Comparison of ENCODE assay signal across 18 cellular contexts in the genomic region with DNA sequence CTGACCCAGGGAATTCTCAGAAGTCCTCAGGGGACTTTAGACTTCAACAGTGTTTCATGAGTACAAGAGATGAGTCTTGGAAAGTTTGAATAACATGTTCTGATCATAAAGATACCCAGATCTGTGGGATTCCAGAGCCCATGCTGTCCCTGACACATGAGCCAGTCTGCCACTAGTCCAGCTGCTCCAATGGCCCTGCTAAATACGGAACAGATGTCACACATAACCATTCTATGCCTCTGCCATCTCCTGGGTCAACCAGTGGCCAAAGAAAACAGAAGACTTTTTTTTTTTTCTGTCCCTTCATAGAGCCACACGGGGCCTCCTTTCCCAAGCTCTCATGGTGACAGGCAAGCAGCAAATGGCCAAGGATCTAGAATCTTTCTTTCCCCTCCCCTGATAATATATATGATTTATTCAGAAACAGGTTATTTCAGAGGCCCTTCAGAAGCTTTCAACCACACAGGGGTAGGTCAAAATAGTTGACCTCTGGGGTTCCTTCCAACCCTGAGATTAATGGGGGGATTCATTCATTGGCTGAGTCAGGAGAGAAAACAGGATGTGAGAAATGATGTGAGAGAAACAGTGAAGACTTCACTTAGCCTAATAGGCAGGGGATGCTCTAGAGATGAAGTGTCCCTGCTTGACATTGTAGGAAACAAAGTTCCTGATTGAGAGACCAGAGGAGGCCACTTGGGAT.
DNase-seq lines count a peak whose midpoint lies in the region; ATAC-seq and TF ChIP-seq lines count a peak whose summit lies in the region.
"Had no signal": no experiment of that assay in that cellular context is flagged by ENCODE, and none has a peak within 500 bp of the region (broad histone marks: within the 10 kb centered on the region; RNA-seq: fewer than 3 reads in every experiment).

No MANE protein-coding gene starts in this region.

- no peak overlapping the region for H3K4me3 ChIP-seq in GM12865 (ENCODE audit: low read depth, low read length)
- H3K4me3 ChIP-seq: gastroesophageal sphincter, Peyer's patch, testis had no signal

- peak; percentile 24 for DNase-seq in GM12865 (ENCODE audit: low read depth)
- DNase-seq in UCSD-AML1 (lab: John Stamatoyannopoulos, UW; ENCODE audit: unreplicated experiment): no peak
- DNase-seq in left cardiac atrium: no peak
- no peak for DNase-seq in epidermal melanocyte (ENCODE audit: insufficient read length, low spot score)
- DNase-seq: activated CD8-positive, alpha-beta memory T cell treated with anti-CD3 and anti-CD28 coated beads for 24 hours; activated effector memory CD4-positive, alpha-beta T cell treated with anti-CD3 and anti-CD28 coated beads, Interleukin-2, amount 50 U/mL, for 16 hours; aorta; CD8-positive, alpha-beta memory T cell; NCI-H187; NCI-H526 treated with DMSO at 0.1 percent for 48 hours; Peyer's patch; stimulated activated CD4-positive, alpha-beta T cell treated with anti-CD3 and anti-CD28 coated beads, Interleukin-1b, Interleukin-23, amount 100 ng/mL, for 48 hours; testis had no signal

- intact Hi-C loops in left cardiac atrium (cut with DNase I): no loop called here

- no peak for TF ChIP-seq CTCF in GM12865 (IDR thresholded peaks at IDR 0.05; ENCODE audit: insufficient read depth, low read depth, low read length, missing control alignments)

- peak; percentile 41 for ATAC-seq in GM19324 (IDR thresholded peaks at IDR 0.05; ENCODE audit: low FRiP score, unreplicated experiment)
- ATAC-seq in HG02623 (IDR thresholded peaks at IDR 0.05; ENCODE audit: unreplicated experiment): peak; percentile 57
- peak; percentile 70 for ATAC-seq in HG03457 (IDR thresholded peaks at IDR 0.05; ENCODE audit: unreplicated experiment)
- no peak for ATAC-seq in activated CD4-positive, CD25-positive, alpha-beta regulatory T cell treated with anti-CD3 and anti-CD28 coated beads, Interleukin-2, amount 50 U/mL, for 24 hours
- ATAC-seq in left cardiac atrium: no peak
- ATAC-seq: gastroesophageal sphincter had no signal

Comparison
In these comparisons a context has a peak if more than half of its experiments do, and no peak if none do; other contexts are left out.
1. ATAC-seq: peak in GM19324 (single experiment), HG02623 (single experiment) and HG03457 (single experiment); none in activated CD4-positive, CD25-positive, alpha-beta regulatory T cell treated with anti-CD3 and anti-CD28 coated beads, Interleukin-2, amount 50 U/mL, for 24 hours (0 of 2) and left cardiac atrium (0 of 2).